Comparison of ENCODE assay signal across 8 cellular contexts in genomic region chr16:81480856-81481821, GRCh38. TPM values are rescaled to one million over a fixed set of nuclear protein-coding genes. Genes with fewer than 3 reads are reported as not detected.
A peak's percentile ranks its signal among the peaks of the same experiment; 100 is the strongest.
DNase-seq lines count a peak whose midpoint lies in the region; ATAC-seq and TF ChIP-seq lines count a peak whose summit lies in the region.

No MANE protein-coding gene starts in this region.

- no peaks in the 10 kb centered on the region for H3K36me3 ChIP-seq in CD8-positive, alpha-beta memory T cell (ENCODE audit: insufficient read depth, low read length)
- peaks cover 6% of the 10 kb centered on the region; the same call in 1 of the 2 replicates for H3K36me3 ChIP-seq in OCI-LY1 (ENCODE audit: insufficient read depth, low read length)

- H3K9me3 Mint-ChIP-seq in CD8-positive, alpha-beta memory T cell: no peaks in the 10 kb centered on the region

- peaks cover 8% of the 10 kb centered on the region; the same call in 1 of the 2 replicates for H3K79me2 ChIP-seq in OCI-LY1 (ENCODE audit: insufficient read depth, low read length)

- no peak for DNase-seq in CD8-positive, alpha-beta memory T cell
- peak; percentile 27 for DNase-seq in fibroblast of pulmonary artery (ENCODE audit: low read depth)
- DNase-seq in retina: peak; percentile 36
- DNase-seq in omental fat pad (ENCODE audit: low spot score): no peak
- no peak for DNase-seq in NCI-H446 (lab: John Stamatoyannopoulos, UW)

- peak overlapping the region; percentile 67 for H3K9ac ChIP-seq in OCI-LY1 (ENCODE audit: low read length)

- CTCF ChIA-PET in CD8-positive, alpha-beta memory T cell (lab: Charles Lee): interaction anchor here (1.0 to 1.6 kb wide), 5 partner anchors 11 to 142 kb away, joined by 3 to 5 read pairs (median 4); no protein-coding TSS in a partner anchor

- peak overlapping the region; percentile 17 to 89 (median 76) for H3K27ac Mint-ChIP-seq in CD8-positive, alpha-beta memory T cell

- peak; percentile 21; the same call in 1 of the 2 replicates for TF ChIP-seq CTCF in OCI-LY1 (IDR thresholded peaks at IDR 0.05; ENCODE audit: low read length)
- no peak for TF ChIP-seq CTCF in fibroblast of pulmonary artery (IDR thresholded peaks at IDR 0.05; ENCODE audit: low read length, missing control alignments)
- no peak for TF ChIP-seq CTCF in omental fat pad (IDR thresholded peaks at IDR 0.05)

- no peak overlapping the region for H3K4me3 ChIP-seq in CD8-positive, alpha-beta memory T cell (ENCODE audit: low read length)
- H3K4me3 ChIP-seq in OCI-LY1 (ENCODE audit: low read depth, low read length, poor library complexity, severe bottlenecking) (peak overlapping the region; percentile 34), fibroblast of pulmonary artery (replicated peaks; ENCODE audit: low read depth, low read length) (no peak overlapping the region)

- peaks cover 75 to 94% (median 85%) of the 10 kb centered on the region in 3 donors for H3K4me1 Mint-ChIP-seq in CD8-positive, alpha-beta memory T cell

- H3K27me3 Mint-ChIP-seq in CD8-positive, alpha-beta memory T cell: no peaks in the 10 kb centered on the region

- H3K4me1 ChIP-seq in CD8-positive, alpha-beta memory T cell (ENCODE audit: insufficient read depth, low read length): peaks cover 62% of the 10 kb centered on the region
- H3K4me1 ChIP-seq in OCI-LY1 (ENCODE audit: insufficient read depth, low read length, severe bottlenecking): peaks cover 60% of the 10 kb centered on the region

- no peaks in the 10 kb centered on the region for H3K9me2 ChIP-seq in OCI-LY1 (ENCODE audit: low read depth, low read length)

- peak overlapping the region; percentile 66 for H3K4me2 ChIP-seq in OCI-LY1 (ENCODE audit: low read length)

- POLR2A ChIA-PET in CD8-positive, alpha-beta memory T cell (lab: Charles Lee): no interaction called here

- no peaks in the 10 kb centered on the region for H3K9me3 ChIP-seq in CD8-positive, alpha-beta memory T cell (ENCODE audit: low read length)
- H3K9me3 ChIP-seq in OCI-LY1 (ENCODE audit: low read length): no peaks in the 10 kb centered on the region

- H3F3A ChIP-seq in OCI-LY1 (ENCODE audit: insufficient read depth, low read length): no peaks in the 10 kb centered on the region

- ATAC-seq in GM18907 (IDR thresholded peaks at IDR 0.05; ENCODE audit: unreplicated experiment) (peak; percentile 89), HG03025 (IDR thresholded peaks at IDR 0.05; ENCODE audit: low FRiP score, unreplicated experiment) (peak; percentile 82), omental fat pad (ENCODE audit: low FRiP score) (no peak)

- H2AFZ ChIP-seq in OCI-LY1 (ENCODE audit: low read length): no peak overlapping the region

- H3K27ac ChIP-seq in CD8-positive, alpha-beta memory T cell (ENCODE audit: low read depth, low read length): no peak overlapping the region
- peak overlapping the region; percentile 97 for H3K27ac ChIP-seq in OCI-LY1 (ENCODE audit: low read depth, low read length, poor library complexity, severe bottlenecking)

- no peaks in the 10 kb centered on the region for H3K27me3 ChIP-seq in CD8-positive, alpha-beta memory T cell (ENCODE audit: insufficient read depth, low read length, poor library complexity, severe bottlenecking)
- no peaks in the 10 kb centered on the region for H3K27me3 ChIP-seq in OCI-LY1 (ENCODE audit: insufficient read depth, low read length)

- H4K20me1 ChIP-seq in OCI-LY1 (ENCODE audit: insufficient read depth, low read length): no peaks in the 10 kb centered on the region

- H3K36me3 Mint-ChIP-seq in CD8-positive, alpha-beta memory T cell: peaks cover 0 to 20% (median 2%) of the 10 kb centered on the region in 3 donors

- H3K4me3 Mint-ChIP-seq in CD8-positive, alpha-beta memory T cell: peak overlapping the region in 3 of 7 donors; percentile 4 to 80 (median 32)

RNA-seq across cellular contexts. Expression of gene CMIP, which starts 36.5 kb away (rescaled TPM):
- total RNA-seq in CD8-positive, alpha-beta memory T cell: 10 to 100 TPM; 23.6 to 24.4 TPM
- polyA plus RNA-seq in CD8-positive, alpha-beta memory T cell: 1.0 TPM
- 10 to 100 TPM; 15.8 to 52.8 (median 32.0) TPM for total RNA-seq in omental fat pad

Comparison
In these comparisons a context has a peak if more than half of its experiments do, and no peak if none do; other contexts are left out.
1. DNase-seq: peak in fibroblast of pulmonary artery (single experiment) and retina (single experiment); none in CD8-positive, alpha-beta memory T cell (0 of 5), omental fat pad (single experiment) and NCI-H446 (0 of 2).